ENCODE assay signal across 8 cellular contexts in genomic region chr1:172180886-172181285, GRCh38.
A peak's percentile ranks its signal among the peaks of the same experiment; 100 is the strongest.
DNase-seq lines count a peak whose midpoint lies in the region; ATAC-seq and TF ChIP-seq lines count a peak whose summit lies in the region.

No MANE protein-coding gene starts in this region.

- no peaks in the 10 kb centered on the region for H3K36me3 Mint-ChIP-seq in MCF 10A (ENCODE audit: insufficient read depth, unreplicated experiment)

- H3K9me3 Mint-ChIP-seq in MCF 10A (ENCODE audit: unreplicated experiment) = no peaks in the 10 kb centered on the region

- H3K27ac ChIP-seq in SJSA1 (peak overlapping the region; percentile 79), lower lobe of right lung (peak overlapping the region; percentile 72), stomach (peak overlapping the region; percentile 73 to 89 (median 81))

- peak overlapping the region; percentile 93 for H3K27ac Mint-ChIP-seq in MCF 10A (ENCODE audit: low read depth, unreplicated experiment)

- H3K4me1 Mint-ChIP-seq in MCF 10A (ENCODE audit: insufficient read depth, unreplicated experiment) = peaks cover 16% of the 10 kb centered on the region

- no peak for TF ChIP-seq CTCF in MCF 10A (IDR thresholded peaks at IDR 0.05; ENCODE audit: unreplicated experiment)
- no peak for TF ChIP-seq CTCF in lower lobe of right lung (IDR thresholded peaks at IDR 0.05)
- no peak for TF ChIP-seq CTCF in stomach (IDR thresholded peaks at IDR 0.05)

- BruUV-seq in MCF 10A (replicated peaks; lab: Mats Ljungman, UMichigan) = no TSS peak

- H3K9me3 ChIP-seq in SJSA1 (replicated peaks) = no peaks in the 10 kb centered on the region
- H3K9me3 ChIP-seq in lower lobe of right lung = no peaks in the 10 kb centered on the region
- H3K9me3 ChIP-seq in stomach = no peaks in the 10 kb centered on the region

- H3K36me3 ChIP-seq in SJSA1 (no peaks in the 10 kb centered on the region), lower lobe of right lung (no peaks in the 10 kb centered on the region), stomach (no peaks in the 10 kb centered on the region)

- peak overlapping the region; percentile 17 for H3K4me3 ChIP-seq in SJSA1
- peak overlapping the region; percentile 23 for H3K4me3 ChIP-seq in lower lobe of right lung
- peak overlapping the region in 3 of 4 donors; percentile 11 to 16 (median 15) for H3K4me3 ChIP-seq in stomach

- H3K27me3 ChIP-seq in SJSA1 (replicated peaks) (no peaks in the 10 kb centered on the region), lower lobe of right lung (ENCODE audit: low read depth) (no peaks in the 10 kb centered on the region), stomach (no peaks in the 10 kb centered on the region)

- 25 to 32% (median 30%) methylated on average over 4 of the region's 4 CpGs for WGBS in stomach, 5 donors

- no peak for TF ChIP-seq EP300 in stomach (IDR thresholded peaks at IDR 0.05)

- no peaks in the 10 kb centered on the region for H3K27me3 Mint-ChIP-seq in MCF 10A (ENCODE audit: insufficient read depth, unreplicated experiment)

- ATAC-seq in GM18502 (IDR thresholded peaks at IDR 0.05; ENCODE audit: poor library complexity, unreplicated experiment) (peak; percentile 59), HG02571 (IDR thresholded peaks at IDR 0.05; ENCODE audit: unreplicated experiment) (peak; percentile 51), lower lobe of right lung (peak; percentile 79 to 81)

- intact Hi-C loops in MCF 10A (cut with micrococcal nuclease) (no loop called here), lower lobe of right lung (cut with DNase I) (no loop called here), stomach (cut with DNase I; ENCODE audit: low total_unique reads) (no loop called here)

- DNase-seq in SJSA1 (ENCODE audit: low read depth in 1 of 2, low spot score in 2 of 2) = peak; percentile 49 to 67
- DNase-seq in MCF 10A (ENCODE audit: unreplicated experiment) = no peak
- DNase-seq in lower lobe of right lung = peak; percentile 53
- DNase-seq in stomach = peak; percentile 42
- no peak for DNase-seq in NCI-H1417 (lab: John Stamatoyannopoulos, UW)
- DNase-seq in DMS 273 (lab: John Stamatoyannopoulos, UW; ENCODE audit: unreplicated experiment) = no peak

- POLR2A ChIA-PET in MCF 10A (lab: Yijun Ruan, JAX) = no interaction called here

- H3K4me1 ChIP-seq in SJSA1 (replicated peaks) (peaks cover 41% of the 10 kb centered on the region), lower lobe of right lung (peaks cover 32% of the 10 kb centered on the region), stomach (peaks cover 20 to 57% (median 47%) of the 10 kb centered on the region in 4 donors)

- TF ChIP-seq POLR2A in stomach (IDR thresholded peaks at IDR 0.05) = no peak

- CTCF ChIA-PET in MCF 10A (lab: Yijun Ruan, JAX) = interaction anchor here (0.7 kb wide), 1 partner anchor 11 kb away, joined by 3 read pairs; no protein-coding TSS in a partner anchor

- H3K4me3 Mint-ChIP-seq in MCF 10A (ENCODE audit: unreplicated experiment) = peak overlapping the region; percentile 54

Comparison
In these comparisons a context has a peak if more than half of its experiments do, and no peak if none do; other contexts are left out.
1. DNase-seq: peak in SJSA1 (2 of 2), lower lobe of right lung (single experiment) and stomach (single experiment); none in MCF 10A (single experiment), NCI-H1417 (0 of 3) and DMS 273 (single experiment).
2. Peak in every context shown above with its lines, with median percentiles within 50 percentile points of each other: ATAC-seq, H3K27ac ChIP-seq and H3K4me3 ChIP-seq.